1 cellular context compared by ENCODE assay signal in the genomic region with DNA sequence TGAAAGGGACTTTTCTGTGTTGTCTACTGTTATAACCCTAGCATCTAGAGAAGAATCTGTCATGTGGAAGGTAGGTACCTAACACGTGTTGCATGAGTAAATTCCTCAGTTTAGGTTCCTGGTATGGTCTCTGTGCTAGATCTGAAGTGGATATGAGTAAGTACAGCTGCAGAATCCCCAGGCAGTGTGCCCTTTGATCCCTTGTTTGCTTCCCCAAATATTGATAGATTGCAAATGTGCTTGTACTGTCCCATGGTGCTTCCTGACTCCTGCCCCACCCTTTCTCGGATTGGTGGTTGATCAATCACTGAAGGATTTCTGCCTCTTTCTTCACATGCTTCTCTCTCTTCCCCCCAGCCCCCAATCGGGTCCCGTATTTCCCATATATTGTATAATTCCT.
TF ChIP-seq lines count a peak whose summit lies in the region.

No MANE protein-coding gene starts in this region.

TF ChIP-seq in HepG2, 621 proteins besides CTCF, POLR2A, EP300 and RAD21 (continued from another document):
- TF ChIP-seq, protein P1, sequence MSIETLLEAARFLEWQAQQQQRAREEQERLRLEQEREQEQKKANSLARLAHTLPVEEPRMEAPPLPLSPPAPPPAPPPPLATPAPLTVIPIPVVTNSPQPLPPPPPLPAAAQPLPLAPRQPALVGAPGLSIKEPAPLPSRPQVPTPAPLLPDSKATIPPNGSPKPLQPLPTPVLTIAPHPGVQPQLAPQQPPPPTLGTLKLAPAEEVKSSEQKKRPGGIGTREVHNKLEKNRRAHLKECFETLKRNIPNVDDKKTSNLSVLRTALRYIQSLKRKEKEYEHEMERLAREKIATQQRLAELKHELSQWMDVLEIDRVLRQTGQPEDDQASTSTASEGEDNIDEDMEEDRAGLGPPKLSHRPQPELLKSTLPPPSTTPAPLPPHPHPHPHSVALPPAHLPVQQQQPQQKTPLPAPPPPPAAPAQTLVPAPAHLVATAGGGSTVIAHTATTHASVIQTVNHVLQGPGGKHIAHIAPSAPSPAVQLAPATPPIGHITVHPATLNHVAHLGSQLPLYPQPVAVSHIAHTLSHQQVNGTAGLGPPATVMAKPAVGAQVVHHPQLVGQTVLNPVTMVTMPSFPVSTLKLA (IDR thresholded peaks at IDR 0.05), result peak; percentile 86
- TF ChIP-seq PHF8 (CRISPR knock-in tag; IDR thresholded peaks at IDR 0.05) (no peak), ARNTL (CRISPR knock-in tag; IDR thresholded peaks at IDR 0.05) (0 out of 2 replicates have a peak, but pooled peaks have one; percentile 28), ZNF616 (CRISPR knock-in tag; IDR thresholded peaks at IDR 0.05; ENCODE audit: low read depth) (no peak), NR3C1 (CRISPR knock-in tag; IDR thresholded peaks at IDR 0.05) (no peak), POLR2AphosphoS5 (IDR thresholded peaks at IDR 0.05; ENCODE audit: low read depth, low read length) (no peak), NFATC3 (CRISPR knock-in tag; IDR thresholded peaks at IDR 0.05) (no peak), FOXA3 (CRISPR knock-in tag; IDR thresholded peaks at IDR 0.05) (peak; percentile 64; the same call in 1 of the 2 replicates), RARG (CRISPR knock-in tag; IDR thresholded peaks at IDR 0.05; ENCODE audit: low read depth) (no peak), ZNF724P (CRISPR knock-in tag; IDR thresholded peaks at IDR 0.05; ENCODE audit: borderline replicate concordance) (no peak), ZNF672 (CRISPR knock-in tag; IDR thresholded peaks at IDR 0.05) (no peak)
- TF ChIP-seq, protein P2, sequence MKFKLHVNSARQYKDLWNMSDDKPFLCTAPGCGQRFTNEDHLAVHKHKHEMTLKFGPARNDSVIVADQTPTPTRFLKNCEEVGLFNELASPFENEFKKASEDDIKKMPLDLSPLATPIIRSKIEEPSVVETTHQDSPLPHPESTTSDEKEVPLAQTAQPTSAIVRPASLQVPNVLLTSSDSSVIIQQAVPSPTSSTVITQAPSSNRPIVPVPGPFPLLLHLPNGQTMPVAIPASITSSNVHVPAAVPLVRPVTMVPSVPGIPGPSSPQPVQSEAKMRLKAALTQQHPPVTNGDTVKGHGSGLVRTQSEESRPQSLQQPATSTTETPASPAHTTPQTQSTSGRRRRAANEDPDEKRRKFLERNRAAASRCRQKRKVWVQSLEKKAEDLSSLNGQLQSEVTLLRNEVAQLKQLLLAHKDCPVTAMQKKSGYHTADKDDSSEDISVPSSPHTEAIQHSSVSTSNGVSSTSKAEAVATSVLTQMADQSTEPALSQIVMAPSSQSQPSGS (CRISPR knock-in tag; IDR thresholded peaks at IDR 0.05), result no peak
TF ChIP-seq in HepG2: peak in this region for 5.
